Comparison of ENCODE assay signal across 8 cellular contexts in the genomic region with DNA sequence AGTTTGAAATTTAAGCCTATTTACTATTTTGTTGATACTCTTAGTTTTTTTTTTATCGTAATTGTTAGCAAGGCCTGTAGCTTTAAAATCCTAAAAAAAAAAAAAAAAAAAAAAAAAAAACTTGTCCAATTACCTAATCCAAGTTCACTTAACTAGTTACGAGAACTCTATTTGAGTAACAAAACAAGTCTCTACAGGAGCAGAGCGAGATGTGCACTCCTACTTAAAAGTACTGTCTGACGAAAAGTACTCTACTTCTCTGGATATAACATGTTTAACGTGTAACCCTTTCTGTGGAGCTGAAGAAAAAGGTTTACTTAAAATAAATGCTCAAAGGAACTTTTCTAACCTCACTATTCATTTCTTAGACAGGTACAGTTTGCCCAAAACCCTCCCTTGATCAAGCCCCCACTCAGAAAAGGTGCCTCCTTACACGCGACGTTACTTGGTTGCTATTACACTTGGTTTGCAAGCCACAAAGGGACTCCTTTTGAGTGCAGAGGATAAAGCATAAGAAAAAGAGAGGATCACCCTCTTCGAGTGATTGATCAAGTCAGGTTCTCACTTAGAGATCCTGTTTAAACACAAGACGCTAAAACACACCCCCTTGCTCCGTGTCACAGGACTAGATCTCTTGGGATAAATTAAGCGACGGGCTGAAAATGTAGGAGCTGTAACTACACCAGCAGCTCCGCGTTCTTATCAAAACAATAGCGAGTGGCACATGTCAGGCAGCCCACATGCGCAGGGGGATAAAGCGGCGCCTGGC. TPM values are rescaled to one million over a fixed set of nuclear protein-coding genes. Genes with fewer than 3 reads are reported as not detected.
DNase-seq lines count a peak whose midpoint lies in the region; ATAC-seq, FAIRE-seq and TF ChIP-seq lines count a peak whose summit lies in the region.

No MANE protein-coding gene starts in this region.

- H3K36me3 ChIP-seq in bronchial epithelial cell (ENCODE audit: control insufficient read depth, insufficient read depth, low read length) (peaks cover 4% of the 10 kb centered on the region), tibial nerve (no peaks in the 10 kb centered on the region)

- no peaks in the 10 kb centered on the region for H3K27me3 ChIP-seq in bronchial epithelial cell (ENCODE audit: control insufficient read depth, insufficient read depth, low read length)
- no peaks in the 10 kb centered on the region for H3K27me3 ChIP-seq in tibial nerve

- TF ChIP-seq EP300 in tibial nerve (IDR thresholded peaks at IDR 0.05) = no peak

- 1 to 5% methylated on average over 19 of the region's 19 CpGs for WGBS in tibial nerve, 2 donors

- peak in 1 of 2 donors; percentile 10 for TF ChIP-seq POLR2A in tibial nerve (IDR thresholded peaks at IDR 0.05)

- no peak for TF ChIP-seq CTCF in bronchial epithelial cell (IDR thresholded peaks at IDR 0.05; ENCODE audit: insufficient read depth, low read length, severe bottlenecking)
- TF ChIP-seq CTCF in tibial nerve (IDR thresholded peaks at IDR 0.05) = no peak

- ATAC-seq in HG02885 (IDR thresholded peaks at IDR 0.05; ENCODE audit: poor library complexity, unreplicated experiment) = peak; percentile 15

- peak; percentile 41 for FAIRE-seq in G401.6 (lab: Jason Lieb, UNC)
- no peak for FAIRE-seq in bronchial epithelial cell (lab: Jason Lieb, UNC)

- peaks cover 0 to 27% (median 5%) of the 10 kb centered on the region in 4 donors for H3K4me1 ChIP-seq in tibial nerve

- H3K27ac ChIP-seq in tibial nerve = peak overlapping the region; percentile 96 to 100 (median 99)

- peak overlapping the region; percentile 92 for H3K4me3 ChIP-seq in bronchial epithelial cell (ENCODE audit: low read depth, low read length)
- peak overlapping the region; percentile 71 to 98 (median 88) for H3K4me3 ChIP-seq in tibial nerve

- no peaks in the 10 kb centered on the region for H3K9me3 ChIP-seq in tibial nerve

- DNase-seq in 8988T (peak; percentile 32), NCI-H526 (lab: John Stamatoyannopoulos, UW) (peak; percentile 45 to 84), bronchial epithelial cell (ENCODE audit: low read depth) (peak; percentile 91), lung microvascular endothelial cell (ENCODE audit: low read depth in 2 of 2) (peak; percentile 41 to 86), tibial nerve (ENCODE audit: low spot score in 2 of 2) (peak in 1 of 2 donors; percentile 12), NCI-H1048 (lab: John Stamatoyannopoulos, UW) (no peak)

RNA-seq across cellular contexts. Expression of a gene that starts 2.2 kb away (rescaled TPM):
- total RNA-seq in bronchial epithelial cell = 34.6 and 35.0 TPM in 2 replicates
- total RNA-seq in lung microvascular endothelial cell = 29.9 and 30.2 TPM in 2 replicates
- total RNA-seq in tibial nerve = 10 to 100 TPM; 26.0 to 32.6 (median 31.0) TPM
